ENCODE assay signal across 8 cellular contexts in genomic region chr5:139636207-139636792, GRCh38. TPM values are rescaled to one million over a fixed set of nuclear protein-coding genes. Genes with fewer than 3 reads are reported as not detected.
DNase-seq lines count a peak whose midpoint lies in the region; ATAC-seq and TF ChIP-seq lines count a peak whose summit lies in the region.

No MANE protein-coding gene starts in this region.

- H3K27me3 ChIP-seq in SJCRH30, result no peaks in the 10 kb centered on the region
- no peaks in the 10 kb centered on the region for H3K27me3 ChIP-seq in mammary epithelial cell (ENCODE audit: insufficient read depth, low read length)

- no TSS peak for BruUV-seq in mammary epithelial cell (replicated peaks; lab: Mats Ljungman, UMichigan)

- H4K20me1 ChIP-seq in mammary epithelial cell (ENCODE audit: insufficient read depth, low read length), result no peaks in the 10 kb centered on the region

- no peaks in the 10 kb centered on the region for H3K79me2 ChIP-seq in mammary epithelial cell (ENCODE audit: insufficient read depth, low read length)

- peak overlapping the region; percentile 38 for H3K27ac ChIP-seq in SJCRH30
- no peak overlapping the region for H3K27ac ChIP-seq in mammary epithelial cell (ENCODE audit: insufficient read depth, low read depth, low read length)

- dilution Hi-C loops in mammary epithelial cell (cut with HindIII; ENCODE audit: low sequenced_read_pairs), result no loop called here

- H3K4me3 ChIP-seq in SJCRH30 (no peak overlapping the region; the same call in 1 of the 2 replicates), mammary epithelial cell (replicated peaks in 1 of 3; ENCODE audit: insufficient read depth in 1 of 3, low read depth in 2 of 3, low read length in 3 of 3) (no peak overlapping the region)

- CTCF ChIA-PET in mammary epithelial cell (lab: Charles Lee; ENCODE audit: low non-redundant PET), result interaction anchor here (0.5 to 0.6 kb wide), 3 partner anchors 12 to 130 kb away, joined by 3 to 10 read pairs (median 4); partner anchors contain the start of gene CXXC5

- no peaks in the 10 kb centered on the region for H3K9me3 ChIP-seq in SJCRH30 (replicated peaks)
- H3K9me3 ChIP-seq in mammary epithelial cell (replicated peaks; ENCODE audit: insufficient read depth, low read length), result no peaks in the 10 kb centered on the region

- H3K27ac Mint-ChIP-seq in nephron, result peak overlapping the region; percentile 87 to 92 (median 90)

- H3K27me3 Mint-ChIP-seq in nephron (ENCODE audit: low read depth), result peaks cover 5% of the 10 kb centered on the region

- no peaks in the 10 kb centered on the region for H3K9me3 Mint-ChIP-seq in nephron

- H3K4me2 ChIP-seq in mammary epithelial cell (ENCODE audit: insufficient read depth, low read depth, low read length), result peak overlapping the region; percentile 63

- in situ Hi-C loops in mammary epithelial cell (cut with MboI; ENCODE audit: low sequenced_read_pairs in 2 of 2), result loop anchor here (5.0 to 10.0 kb wide), 2 partner anchors 59 to 126 kb away; no protein-coding TSS in a partner anchor

- TF ChIP-seq CTCF in mammary epithelial cell (conservative IDR thresholded peaks at IDR 0.05 in 1 of 2, IDR thresholded peaks at IDR 0.05 in 1 of 2; ENCODE audit: extremely low read depth in 1 of 2, insufficient read depth in 1 of 2, low read depth in 1 of 2, low read length in 2 of 2) (no peak), nephron (IDR thresholded peaks at IDR 0.05; ENCODE audit: unreplicated experiment in 3 of 3) (no peak)

- 88% methylated on average over 1 of the region's 2 CpGs for WGBS in mammary epithelial cell (ENCODE audit: low coverage, missing lambda C conversion rate)

- intact Hi-C loops in mammary epithelial cell (cut with micrococcal nuclease), result loop anchor here (2.0 to 5.0 kb wide), 3 partner anchors 17 to 226 kb away; no protein-coding TSS in a partner anchor

- DNase-seq in activated gamma-delta T cell treated with Interleukin-2 at 50 U/mL for 16 hours, result peak; percentile 73
- DNase-seq in activated gamma-delta T cell (lab: John Stamatoyannopoulos, UW), result no peak
- DNase-seq in SJCRH30, result peak in 1 of 2 experiments; percentile 59
- peak; percentile 48 for DNase-seq in mammary epithelial cell
- no peak for DNase-seq in occipital lobe (lab: John Stamatoyannopoulos, UW)
- DNase-seq in HCEC 1CT, result no peak

- H3K36me3 ChIP-seq in SJCRH30, result no peaks in the 10 kb centered on the region
- H3K36me3 ChIP-seq in mammary epithelial cell (ENCODE audit: insufficient read depth, low read length), result no peaks in the 10 kb centered on the region

- no peak overlapping the region for H3K9ac ChIP-seq in mammary epithelial cell (ENCODE audit: insufficient read depth, low read length)

- H3K4me3 Mint-ChIP-seq in nephron, result peak overlapping the region; percentile 78 to 81 (median 79)

- H3K4me1 ChIP-seq in SJCRH30, result peaks cover 49% of the 10 kb centered on the region
- H3K4me1 ChIP-seq in mammary epithelial cell (ENCODE audit: insufficient read depth, low read length), result peaks cover 25% of the 10 kb centered on the region

- peak; percentile 75 for ATAC-seq in HG02938 (IDR thresholded peaks at IDR 0.05; ENCODE audit: unreplicated experiment)

- H3K36me3 Mint-ChIP-seq in nephron (ENCODE audit: low read depth), result no peaks in the 10 kb centered on the region

- no peak overlapping the region for H2AFZ ChIP-seq in mammary epithelial cell (ENCODE audit: low read depth, low read length)

- H3K4me1 Mint-ChIP-seq in nephron, result peaks cover 76% of the 10 kb centered on the region

RNA-seq across cellular contexts. Expression of gene CXXC5, which starts 11.8 kb away (rescaled TPM):
- 76.8 and 81.4 TPM in 2 replicates for total RNA-seq in SJCRH30 (2014; rRNA removed; shearing (Covaris generic))
- total RNA-seq in mammary epithelial cell (10 to 100 TPM; 13.8 to 47.3 TPM), occipital lobe (37.1 TPM)
- 16.6 TPM for polyA plus RNA-seq in mammary epithelial cell
- polyA minus RNA-seq in mammary epithelial cell, result 5.8 TPM

Comparison
In these comparisons a context has a peak if more than half of its experiments do, and no peak if none do; other contexts are left out.
1. DNase-seq: peak in activated gamma-delta T cell treated with Interleukin-2 at 50 U/mL for 16 hours (single experiment) and mammary epithelial cell (single experiment); none in activated gamma-delta T cell (single experiment), occipital lobe (single experiment) and HCEC 1CT (single experiment).